ENCODE assay signal across 25 cellular contexts in genomic region chr9:20078246-20078645, GRCh38.
"Had no signal": no experiment of that assay in that cellular context is flagged by ENCODE, and none has a peak within 500 bp of the region (broad histone marks: within the 10 kb centered on the region; RNA-seq: fewer than 3 reads in every experiment).

No MANE protein-coding gene starts in this region.

- H3K4me3 Mint-ChIP-seq: dendritic cell treated with granulocyte-macrophage colony-stimulating factor and Interleukin-4, amounts not matched to agents 40 ng/mL and 50 ng/mL, for 4 days; effector memory CD8-positive, alpha-beta T cell; endodermal cell; mesothelial cell of epicardium had no signal

- H3K4me1 ChIP-seq: colonic mucosa, esophagus squamous epithelium, gastrocnemius medialis, heart right ventricle, left lung, lower lobe of right lung had no signal

- H3K27me3 Mint-ChIP-seq: dendritic cell treated with granulocyte-macrophage colony-stimulating factor and Interleukin-4, amounts not matched to agents 40 ng/mL and 50 ng/mL, for 4 days had no signal

- H3K9me3 ChIP-seq: colonic mucosa, esophagus squamous epithelium, gastrocnemius medialis, left lung, lower lobe of right lung, mucosa of descending colon had no signal

- H3K4me1 Mint-ChIP-seq: mesothelial cell of epicardium had no signal

- H3K36me3 ChIP-seq: colonic mucosa, esophagus squamous epithelium, gastrocnemius medialis, heart right ventricle, left lung, lower lobe of right lung had no signal

- H3K27ac Mint-ChIP-seq: dendritic cell treated with granulocyte-macrophage colony-stimulating factor and Interleukin-4, amounts not matched to agents 40 ng/mL and 50 ng/mL, for 4 days; effector memory CD8-positive, alpha-beta T cell; endodermal cell; mesothelial cell of epicardium had no signal

- H3K36me3 Mint-ChIP-seq: mesothelial cell of epicardium had no signal

- H3K27ac ChIP-seq: colonic mucosa, epithelial cell of prostate, esophagus squamous epithelium, gastrocnemius medialis, heart right ventricle, left lung, lower lobe of right lung had no signal

- DNase-seq: cerebellar nuclear complex; colonic mucosa; cortex of kidney; effector CD8-positive, alpha-beta T cell; effector memory CD8-positive, alpha-beta T cell; endodermal cell; erythroblast; esophagus squamous epithelium; foreskin fibroblast; foreskin melanocyte; gastrocnemius medialis; glutamatergic neuron; head of caudate nucleus; heart right ventricle; hippocampal formation; left cardiac atrium; left lung; left ventricle myocardium superior; lower lobe of right lung; mesenchymal stem cell; mucosa of descending colon had no signal

- H3K27me3 ChIP-seq: colonic mucosa, esophagus squamous epithelium, gastrocnemius medialis, heart right ventricle had no signal

- H3K9me3 Mint-ChIP-seq: dendritic cell treated with granulocyte-macrophage colony-stimulating factor and Interleukin-4, amounts not matched to agents 40 ng/mL and 50 ng/mL, for 4 days; effector memory CD8-positive, alpha-beta T cell; mesothelial cell of epicardium had no signal

- ATAC-seq: effector memory CD8-positive, alpha-beta T cell; esophagus mucosa; gastrocnemius medialis; heart right ventricle; left cardiac atrium; left lung; left ventricle myocardium superior; lower lobe of right lung; mucosa of descending colon had no signal

- H3K4me3 ChIP-seq: colonic mucosa, esophagus squamous epithelium, gastrocnemius medialis, heart right ventricle, left lung, lower lobe of right lung, mucosa of descending colon had no signal
